Comparison of ENCODE assay signal across 23 cellular contexts in the genomic region with DNA sequence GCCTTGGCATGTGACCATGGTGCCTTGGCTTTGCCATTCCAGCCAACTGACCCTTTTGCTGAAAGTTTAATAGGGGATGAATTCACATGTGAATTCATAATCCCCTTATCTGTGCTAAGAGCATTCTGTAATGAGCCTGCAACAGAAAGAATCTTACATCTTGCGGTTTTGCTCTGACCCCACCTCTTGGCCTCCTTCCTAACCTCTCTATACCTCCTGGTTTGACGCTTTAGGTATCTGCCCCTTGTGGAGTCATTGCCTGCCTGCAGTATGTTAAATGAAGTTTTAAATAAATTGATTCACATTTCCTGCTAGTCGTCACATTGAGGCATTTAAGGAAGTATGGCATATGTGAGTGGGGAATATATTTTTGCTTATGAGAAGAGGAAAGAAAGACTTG.
DNase-seq lines count a peak whose midpoint lies in the region; ATAC-seq and TF ChIP-seq lines count a peak whose summit lies in the region.
"Had no signal": no experiment of that assay in that cellular context is flagged by ENCODE, and none has a peak within 500 bp of the region (broad histone marks: within the 10 kb centered on the region; RNA-seq: fewer than 3 reads in every experiment).

No MANE protein-coding gene starts in this region.

- H3K4me3 ChIP-seq in NB4 (ENCODE audit: low read depth, low read length) (no peak overlapping the region), retinal pigment epithelial cell (ENCODE audit: low read length) (no peak overlapping the region), gastrocnemius medialis (no peak overlapping the region), Peyer's patch (no peak overlapping the region)
- H3K4me3 ChIP-seq: HAP-1, left lung, SJSA1, uterus had no signal

- H3K4me3 Mint-ChIP-seq in H9, result no peak overlapping the region
- H3K4me3 Mint-ChIP-seq: activated CD4-positive, alpha-beta T cell treated with anti-CD3 and anti-CD28 coated beads, Interleukin-2, amount 10 ng/mL, durations not matched to agents 7 days and 5 days; activated naive CD4-positive, alpha-beta T cell treated with anti-CD3 and anti-CD28 coated beads, Interleukin-2, amount 10 ng/mL, durations not matched to agents 7 days and 5 days; activated T-helper 1 cell treated with anti-CD3 and anti-CD28 coated beads, Interleukin-12 subunit alpha, Interleukin-12 subunit beta, Interleukin-2, Interleukin-4 antibody, amounts not matched to agents 30 ng/mL and 10 ng/mL and 1 ng/mL, durations not matched to agents 14 hours and 24 hours and 36 hours; CD14-positive monocyte; dendritic cell treated with granulocyte-macrophage colony-stimulating factor and Interleukin-4, amounts not matched to agents 40 ng/mL and 50 ng/mL, for 4 days; mesothelial cell of epicardium; naive thymus-derived CD4-positive, alpha-beta T cell; stimulated activated effector memory CD8-positive, alpha-beta T cell treated with anti-CD3 and anti-CD28 coated beads, Interleukin-12 subunit alpha, Interleukin-12 subunit beta, amount 100 ng/mL, for 72 hours had no signal

- H3K79me2 ChIP-seq in H9 (ENCODE audit: insufficient read depth, low read length), result no peaks in the 10 kb centered on the region

- no peak overlapping the region for H3K9ac ChIP-seq in H9 (ENCODE audit: extremely low read depth, insufficient read length, low read length)

- H4K20me1 ChIP-seq in H9 (ENCODE audit: control insufficient read depth, insufficient read depth, insufficient read length), result no peaks in the 10 kb centered on the region

- no peak overlapping the region for H2BK5ac ChIP-seq in H9 (ENCODE audit: insufficient read length, low read length)

- H2AK5ac ChIP-seq in H9 (ENCODE audit: insufficient read length, low read length), result no peak overlapping the region

- in situ Hi-C loops in gastrocnemius medialis (cut with MboI; ENCODE audit: low sequenced_read_pairs in 4 of 4), result no loop called here

- TF ChIP-seq CTCF in H9 (conservative IDR thresholded peaks at IDR 0.05) (peak; percentile 27; the same call in 2 of the 3 replicates), NB4 (IDR thresholded peaks at IDR 0.05; ENCODE audit: low read depth, low read length) (no peak), retinal pigment epithelial cell (conservative IDR thresholded peaks at IDR 0.05; ENCODE audit: low read depth, low read length) (peak; percentile 59), gastrocnemius medialis (IDR thresholded peaks at IDR 0.05 in 4 of 5, conservative IDR thresholded peaks at IDR 0.05 in 1 of 5) (no peak), Peyer's patch (IDR thresholded peaks at IDR 0.05) (no peak)

- H3K27ac ChIP-seq in H9 (ENCODE audit: insufficient read length, low read depth, low read length), result no peak overlapping the region
- H3K27ac ChIP-seq in gastrocnemius medialis, result no peak overlapping the region
- H3K27ac ChIP-seq in Peyer's patch, result no peak overlapping the region
- H3K27ac ChIP-seq: left lung, SJSA1, uterus had no signal

- H2BK12ac ChIP-seq in H9 (ENCODE audit: insufficient read length, low read depth, low read length), result no peak overlapping the region

- H3T11ph ChIP-seq in H9 (ENCODE audit: low read length), result no peak overlapping the region

- no peaks in the 10 kb centered on the region for H3K23me2 ChIP-seq in H9 (ENCODE audit: insufficient read length, low read depth, low read length, poor library complexity, severe bottlenecking)

- H3K56ac ChIP-seq in H9 (ENCODE audit: insufficient read length, low read depth, low read length), result no peak overlapping the region

- H3K27me3 Mint-ChIP-seq in H9 (ENCODE audit: low read depth), result peaks cover 21% of the 10 kb centered on the region
- H3K27me3 Mint-ChIP-seq: dendritic cell treated with granulocyte-macrophage colony-stimulating factor and Interleukin-4, amounts not matched to agents 40 ng/mL and 50 ng/mL, for 4 days had no signal

- no peak overlapping the region for H3K4me2 ChIP-seq in H9 (ENCODE audit: insufficient read depth, insufficient read length, low read length)

- intact Hi-C loops in gastrocnemius medialis (cut with DNase I; ENCODE audit: low total_unique reads), result no loop called here

- H3K9me3 ChIP-seq in H9 (ENCODE audit: control insufficient read depth, low read depth, low read length) (no peaks in the 10 kb centered on the region), gastrocnemius medialis (no peaks in the 10 kb centered on the region), Peyer's patch (no peaks in the 10 kb centered on the region)
- H3K9me3 ChIP-seq: HAP-1, left lung, SJSA1, uterus had no signal

- H4K5ac ChIP-seq in H9 (ENCODE audit: insufficient read length, low read depth, low read length), result no peak overlapping the region

- no peak overlapping the region for H4K91ac ChIP-seq in H9 (ENCODE audit: insufficient read length, low read depth, low read length)

- no peak overlapping the region for H2BK15ac ChIP-seq in H9 (ENCODE audit: low read depth, low read length)

- H3K18ac ChIP-seq in H9 (ENCODE audit: insufficient read length, low read depth, low read length), result no peak overlapping the region

- no peak overlapping the region for H2AFZ ChIP-seq in H9 (ENCODE audit: low read length)

- H3K4me1 Mint-ChIP-seq in H9, result no peaks in the 10 kb centered on the region
- H3K4me1 Mint-ChIP-seq: activated CD4-positive, alpha-beta T cell treated with anti-CD3 and anti-CD28 coated beads, Interleukin-2, amount 10 ng/mL, durations not matched to agents 7 days and 5 days; activated naive CD4-positive, alpha-beta T cell treated with anti-CD3 and anti-CD28 coated beads, Interleukin-2, amount 10 ng/mL, durations not matched to agents 7 days and 5 days; naive thymus-derived CD4-positive, alpha-beta T cell; stimulated activated effector memory CD8-positive, alpha-beta T cell treated with anti-CD3 and anti-CD28 coated beads, Interleukin-12 subunit alpha, Interleukin-12 subunit beta, amount 100 ng/mL, for 72 hours had no signal

- WGBS in H9 (ENCODE audit: extremely low coverage, insufficient read length, low lambda C conversion rate), result no CpG with 5 or more reads among the region's 3 CpGs

- no peak overlapping the region for H3K14ac ChIP-seq in H9 (ENCODE audit: insufficient read depth, low read length)

- H3K4ac ChIP-seq in H9 (ENCODE audit: low read depth, low read length), result no peak overlapping the region

- H3K23ac ChIP-seq in H9 (ENCODE audit: insufficient read length, low read depth, low read length), result no peak overlapping the region

- H3K4me1 ChIP-seq in H9 (ENCODE audit: insufficient read depth, low read length) (no peaks in the 10 kb centered on the region), gastrocnemius medialis (no peaks in the 10 kb centered on the region), Peyer's patch (no peaks in the 10 kb centered on the region)
- H3K4me1 ChIP-seq: HAP-1, SJSA1, uterus had no signal

- H2BK20ac ChIP-seq in H9 (ENCODE audit: low read depth, low read length, poor library complexity, severe bottlenecking), result no peak overlapping the region

- no peaks in the 10 kb centered on the region for H3K36me3 ChIP-seq in gastrocnemius medialis
- H3K36me3 ChIP-seq in Peyer's patch, result no peaks in the 10 kb centered on the region
- H3K36me3 ChIP-seq: HAP-1, left lung, SJSA1, uterus had no signal

- H3K27ac Mint-ChIP-seq in H9, result no peak overlapping the region
- H3K27ac Mint-ChIP-seq: activated CD4-positive, alpha-beta T cell treated with anti-CD3 and anti-CD28 coated beads, Interleukin-2, amount 10 ng/mL, durations not matched to agents 7 days and 5 days; activated naive CD4-positive, alpha-beta T cell treated with anti-CD3 and anti-CD28 coated beads, Interleukin-2, amount 10 ng/mL, durations not matched to agents 7 days and 5 days; activated T-helper 1 cell treated with anti-CD3 and anti-CD28 coated beads, Interleukin-12 subunit alpha, Interleukin-12 subunit beta, Interleukin-2, Interleukin-4 antibody, amounts not matched to agents 30 ng/mL and 10 ng/mL and 1 ng/mL, durations not matched to agents 14 hours and 24 hours and 36 hours; dendritic cell treated with granulocyte-macrophage colony-stimulating factor and Interleukin-4, amounts not matched to agents 40 ng/mL and 50 ng/mL, for 4 days; mesothelial cell of epicardium; naive thymus-derived CD4-positive, alpha-beta T cell; stimulated activated effector memory CD8-positive, alpha-beta T cell treated with anti-CD3 and anti-CD28 coated beads, Interleukin-12 subunit alpha, Interleukin-12 subunit beta, amount 100 ng/mL, for 72 hours had no signal

- no peak for ATAC-seq in gastrocnemius medialis
- no peak for ATAC-seq in HG02798 (IDR thresholded peaks at IDR 0.05; ENCODE audit: poor library complexity, unreplicated experiment)
- ATAC-seq: left lung; naive thymus-derived CD4-positive, alpha-beta T cell; stimulated activated effector memory CD8-positive, alpha-beta T cell treated with anti-CD3 and anti-CD28 coated beads, Interleukin-12 subunit alpha, Interleukin-12 subunit beta, amount 100 ng/mL, for 72 hours had no signal

- H3K27me3 ChIP-seq in H9 (ENCODE audit: insufficient read depth, low read length) (no peaks in the 10 kb centered on the region), gastrocnemius medialis (no peaks in the 10 kb centered on the region), Peyer's patch (no peaks in the 10 kb centered on the region)
- H3K27me3 ChIP-seq: left lung, uterus had no signal

- H3K36me3 Mint-ChIP-seq in H9 (ENCODE audit: insufficient read depth in 1 of 3, low read depth in 3 of 3), result no peaks in the 10 kb centered on the region
- H3K36me3 Mint-ChIP-seq: activated naive CD4-positive, alpha-beta T cell treated with anti-CD3 and anti-CD28 coated beads, Interleukin-2, amount 10 ng/mL, durations not matched to agents 7 days and 5 days; mesothelial cell of epicardium; naive thymus-derived CD4-positive, alpha-beta T cell; stimulated activated effector memory CD8-positive, alpha-beta T cell treated with anti-CD3 and anti-CD28 coated beads, Interleukin-12 subunit alpha, Interleukin-12 subunit beta, amount 100 ng/mL, for 72 hours had no signal

- no peaks in the 10 kb centered on the region for H3K79me1 ChIP-seq in H9 (ENCODE audit: insufficient read depth, low read depth, low read length, poor library complexity, severe bottlenecking)

- no peaks in the 10 kb centered on the region; a peak in 1 of 5 replicates for H3K9me3 Mint-ChIP-seq in H9
- H3K9me3 Mint-ChIP-seq: activated CD4-positive, alpha-beta T cell treated with anti-CD3 and anti-CD28 coated beads, Interleukin-2, amount 10 ng/mL, durations not matched to agents 7 days and 5 days; activated naive CD4-positive, alpha-beta T cell treated with anti-CD3 and anti-CD28 coated beads, Interleukin-2, amount 10 ng/mL, durations not matched to agents 7 days and 5 days; activated T-helper 1 cell treated with anti-CD3 and anti-CD28 coated beads, Interleukin-12 subunit alpha, Interleukin-12 subunit beta, Interleukin-2, Interleukin-4 antibody, amounts not matched to agents 30 ng/mL and 10 ng/mL and 1 ng/mL, durations not matched to agents 14 hours and 24 hours and 36 hours; CD14-positive monocyte; dendritic cell treated with granulocyte-macrophage colony-stimulating factor and Interleukin-4, amounts not matched to agents 40 ng/mL and 50 ng/mL, for 4 days; mesothelial cell of epicardium; stimulated activated effector memory CD8-positive, alpha-beta T cell treated with anti-CD3 and anti-CD28 coated beads, Interleukin-12 subunit alpha, Interleukin-12 subunit beta, amount 100 ng/mL, for 72 hours had no signal

- no peak for DNase-seq in H9
- peak; percentile 53 for DNase-seq in NB4 (ENCODE audit: low read depth)
- DNase-seq in amniotic epithelial cell (ENCODE audit: low read depth), result peak; percentile 79
- peak; percentile 99 for DNase-seq in retinal pigment epithelial cell (ENCODE audit: low read depth)
- no peak for DNase-seq in gastrocnemius medialis
- DNase-seq in Peyer's patch, result no peak
- DNase-seq: activated CD4-positive, alpha-beta T cell treated with anti-CD3 and anti-CD28 coated beads, Interleukin-2, amount 10 ng/mL, durations not matched to agents 7 days and 5 days; activated naive CD4-positive, alpha-beta T cell treated with anti-CD3 and anti-CD28 coated beads, Interleukin-2, amount 10 ng/mL, durations not matched to agents 7 days and 5 days; aorta; central memory CD4-positive, alpha-beta T cell; left lung; naive thymus-derived CD4-positive, alpha-beta T cell; NCI-H2081; small intestine; uterus had no signal

- H2BK120ac ChIP-seq in H9 (ENCODE audit: low read depth, low read length, poor library complexity, severe bottlenecking), result no peak overlapping the region

- no peak overlapping the region for H4K8ac ChIP-seq in H9 (replicated peaks; ENCODE audit: insufficient read length, low read depth, low read length)

- TF ChIP-seq POLR2A in NB4 (IDR thresholded peaks at IDR 0.05; ENCODE audit: extremely low read depth, insufficient read length) (no peak), gastrocnemius medialis (IDR thresholded peaks at IDR 0.05) (no peak), Peyer's patch (IDR thresholded peaks at IDR 0.05) (no peak)

Comparison
In these comparisons a context has a peak if more than half of its experiments do, and no peak if none do; other contexts are left out.
1. DNase-seq: peak in NB4 (single experiment), amniotic epithelial cell (single experiment) and retinal pigment epithelial cell (single experiment); none in H9 (single experiment), gastrocnemius medialis (0 of 2) and Peyer's patch (0 of 3).
2. CTCF ChIP-seq: peak in H9 (single experiment) and retinal pigment epithelial cell (single experiment); none in NB4 (single experiment), gastrocnemius medialis (0 of 5) and Peyer's patch (0 of 6).